Comparison of ENCODE assay signal across 1 cellular context in the genomic region with DNA sequence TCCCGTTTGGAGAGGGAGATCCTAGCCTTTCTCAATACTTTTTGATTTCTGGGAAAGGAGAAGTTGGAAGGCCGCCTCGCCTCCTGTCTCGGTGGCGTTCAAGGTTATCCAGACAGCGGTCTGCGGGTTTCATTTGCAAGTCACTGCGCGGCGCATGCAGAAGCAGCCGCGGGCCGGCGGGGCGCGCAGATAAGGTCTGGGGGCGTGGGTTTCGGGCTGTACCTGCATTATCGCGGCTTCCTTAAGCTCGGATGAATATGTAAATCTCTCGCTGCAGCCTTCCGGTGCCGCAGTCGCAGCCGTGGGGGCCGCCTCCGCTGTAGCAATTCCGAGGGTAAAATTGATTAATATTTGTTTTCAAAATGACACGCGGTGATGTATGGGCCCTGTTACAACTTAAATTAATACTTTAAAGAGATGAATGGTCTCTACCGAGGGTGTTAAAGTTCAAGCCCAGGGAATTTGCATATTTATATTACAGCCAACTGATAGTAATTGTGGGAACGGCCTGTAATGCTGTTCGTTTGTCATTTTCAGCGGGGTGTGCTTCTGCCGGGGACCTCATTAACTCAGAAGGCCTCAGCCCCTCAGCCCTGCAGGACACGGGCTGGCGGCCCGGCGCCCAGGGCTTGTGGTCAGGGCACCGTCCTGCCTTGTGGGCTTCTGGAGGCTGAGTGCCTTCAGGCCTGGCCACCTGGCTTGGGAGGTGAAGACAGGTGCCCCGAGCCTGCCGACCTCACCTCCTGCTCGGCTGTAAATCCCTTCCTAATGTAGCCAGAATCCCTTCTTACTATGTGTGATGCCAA.
TF ChIP-seq lines count a peak whose summit lies in the region.

No MANE protein-coding gene starts in this region.

TF ChIP-seq in K562, 482 proteins besides CTCF, POLR2A, EP300 and RAD21 (continued from another document and continues in another):
- no peak for TF ChIP-seq ZBTB33 (CRISPR knock-in tag; IDR thresholded peaks at IDR 0.05)
- TF ChIP-seq ZNF384 (IDR thresholded peaks at IDR 0.05; ENCODE audit: low read depth, low read length), result no peak
- no peak for TF ChIP-seq ZNF232 (CRISPR knock-in tag; IDR thresholded peaks at IDR 0.05)
- TF ChIP-seq RFX5 (IDR thresholded peaks at IDR 0.05; ENCODE audit: low read depth, low read length), result no peak
- TF ChIP-seq SREBF1 (IDR thresholded peaks at IDR 0.05; ENCODE audit: borderline replicate concordance, low read depth, low read length), result no peak
- peak; percentile 76; the same call in 1 of the 2 replicates for TF ChIP-seq CBX1 (IDR thresholded peaks at IDR 0.05; ENCODE audit: low read depth)
- TF ChIP-seq CHD2 (IDR thresholded peaks at IDR 0.05; ENCODE audit: low read depth, low read length), result peak; percentile 55; the same call in 1 of the 2 replicates
- TF ChIP-seq, protein P1, sequence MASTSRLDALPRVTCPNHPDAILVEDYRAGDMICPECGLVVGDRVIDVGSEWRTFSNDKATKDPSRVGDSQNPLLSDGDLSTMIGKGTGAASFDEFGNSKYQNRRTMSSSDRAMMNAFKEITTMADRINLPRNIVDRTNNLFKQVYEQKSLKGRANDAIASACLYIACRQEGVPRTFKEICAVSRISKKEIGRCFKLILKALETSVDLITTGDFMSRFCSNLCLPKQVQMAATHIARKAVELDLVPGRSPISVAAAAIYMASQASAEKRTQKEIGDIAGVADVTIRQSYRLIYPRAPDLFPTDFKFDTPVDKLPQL (IDR thresholded peaks at IDR 0.05; ENCODE audit: extremely low read depth, insufficient read length), result no peak
- peak; percentile 42; the same call in 1 of the 2 replicates for TF ChIP-seq FOSL1 (tag; conservative IDR thresholded peaks at IDR 0.05)
- peak; percentile 85 for TF ChIP-seq SMARCC2 (IDR thresholded peaks at IDR 0.05; ENCODE audit: low read depth)
- TF ChIP-seq, protein P2, sequence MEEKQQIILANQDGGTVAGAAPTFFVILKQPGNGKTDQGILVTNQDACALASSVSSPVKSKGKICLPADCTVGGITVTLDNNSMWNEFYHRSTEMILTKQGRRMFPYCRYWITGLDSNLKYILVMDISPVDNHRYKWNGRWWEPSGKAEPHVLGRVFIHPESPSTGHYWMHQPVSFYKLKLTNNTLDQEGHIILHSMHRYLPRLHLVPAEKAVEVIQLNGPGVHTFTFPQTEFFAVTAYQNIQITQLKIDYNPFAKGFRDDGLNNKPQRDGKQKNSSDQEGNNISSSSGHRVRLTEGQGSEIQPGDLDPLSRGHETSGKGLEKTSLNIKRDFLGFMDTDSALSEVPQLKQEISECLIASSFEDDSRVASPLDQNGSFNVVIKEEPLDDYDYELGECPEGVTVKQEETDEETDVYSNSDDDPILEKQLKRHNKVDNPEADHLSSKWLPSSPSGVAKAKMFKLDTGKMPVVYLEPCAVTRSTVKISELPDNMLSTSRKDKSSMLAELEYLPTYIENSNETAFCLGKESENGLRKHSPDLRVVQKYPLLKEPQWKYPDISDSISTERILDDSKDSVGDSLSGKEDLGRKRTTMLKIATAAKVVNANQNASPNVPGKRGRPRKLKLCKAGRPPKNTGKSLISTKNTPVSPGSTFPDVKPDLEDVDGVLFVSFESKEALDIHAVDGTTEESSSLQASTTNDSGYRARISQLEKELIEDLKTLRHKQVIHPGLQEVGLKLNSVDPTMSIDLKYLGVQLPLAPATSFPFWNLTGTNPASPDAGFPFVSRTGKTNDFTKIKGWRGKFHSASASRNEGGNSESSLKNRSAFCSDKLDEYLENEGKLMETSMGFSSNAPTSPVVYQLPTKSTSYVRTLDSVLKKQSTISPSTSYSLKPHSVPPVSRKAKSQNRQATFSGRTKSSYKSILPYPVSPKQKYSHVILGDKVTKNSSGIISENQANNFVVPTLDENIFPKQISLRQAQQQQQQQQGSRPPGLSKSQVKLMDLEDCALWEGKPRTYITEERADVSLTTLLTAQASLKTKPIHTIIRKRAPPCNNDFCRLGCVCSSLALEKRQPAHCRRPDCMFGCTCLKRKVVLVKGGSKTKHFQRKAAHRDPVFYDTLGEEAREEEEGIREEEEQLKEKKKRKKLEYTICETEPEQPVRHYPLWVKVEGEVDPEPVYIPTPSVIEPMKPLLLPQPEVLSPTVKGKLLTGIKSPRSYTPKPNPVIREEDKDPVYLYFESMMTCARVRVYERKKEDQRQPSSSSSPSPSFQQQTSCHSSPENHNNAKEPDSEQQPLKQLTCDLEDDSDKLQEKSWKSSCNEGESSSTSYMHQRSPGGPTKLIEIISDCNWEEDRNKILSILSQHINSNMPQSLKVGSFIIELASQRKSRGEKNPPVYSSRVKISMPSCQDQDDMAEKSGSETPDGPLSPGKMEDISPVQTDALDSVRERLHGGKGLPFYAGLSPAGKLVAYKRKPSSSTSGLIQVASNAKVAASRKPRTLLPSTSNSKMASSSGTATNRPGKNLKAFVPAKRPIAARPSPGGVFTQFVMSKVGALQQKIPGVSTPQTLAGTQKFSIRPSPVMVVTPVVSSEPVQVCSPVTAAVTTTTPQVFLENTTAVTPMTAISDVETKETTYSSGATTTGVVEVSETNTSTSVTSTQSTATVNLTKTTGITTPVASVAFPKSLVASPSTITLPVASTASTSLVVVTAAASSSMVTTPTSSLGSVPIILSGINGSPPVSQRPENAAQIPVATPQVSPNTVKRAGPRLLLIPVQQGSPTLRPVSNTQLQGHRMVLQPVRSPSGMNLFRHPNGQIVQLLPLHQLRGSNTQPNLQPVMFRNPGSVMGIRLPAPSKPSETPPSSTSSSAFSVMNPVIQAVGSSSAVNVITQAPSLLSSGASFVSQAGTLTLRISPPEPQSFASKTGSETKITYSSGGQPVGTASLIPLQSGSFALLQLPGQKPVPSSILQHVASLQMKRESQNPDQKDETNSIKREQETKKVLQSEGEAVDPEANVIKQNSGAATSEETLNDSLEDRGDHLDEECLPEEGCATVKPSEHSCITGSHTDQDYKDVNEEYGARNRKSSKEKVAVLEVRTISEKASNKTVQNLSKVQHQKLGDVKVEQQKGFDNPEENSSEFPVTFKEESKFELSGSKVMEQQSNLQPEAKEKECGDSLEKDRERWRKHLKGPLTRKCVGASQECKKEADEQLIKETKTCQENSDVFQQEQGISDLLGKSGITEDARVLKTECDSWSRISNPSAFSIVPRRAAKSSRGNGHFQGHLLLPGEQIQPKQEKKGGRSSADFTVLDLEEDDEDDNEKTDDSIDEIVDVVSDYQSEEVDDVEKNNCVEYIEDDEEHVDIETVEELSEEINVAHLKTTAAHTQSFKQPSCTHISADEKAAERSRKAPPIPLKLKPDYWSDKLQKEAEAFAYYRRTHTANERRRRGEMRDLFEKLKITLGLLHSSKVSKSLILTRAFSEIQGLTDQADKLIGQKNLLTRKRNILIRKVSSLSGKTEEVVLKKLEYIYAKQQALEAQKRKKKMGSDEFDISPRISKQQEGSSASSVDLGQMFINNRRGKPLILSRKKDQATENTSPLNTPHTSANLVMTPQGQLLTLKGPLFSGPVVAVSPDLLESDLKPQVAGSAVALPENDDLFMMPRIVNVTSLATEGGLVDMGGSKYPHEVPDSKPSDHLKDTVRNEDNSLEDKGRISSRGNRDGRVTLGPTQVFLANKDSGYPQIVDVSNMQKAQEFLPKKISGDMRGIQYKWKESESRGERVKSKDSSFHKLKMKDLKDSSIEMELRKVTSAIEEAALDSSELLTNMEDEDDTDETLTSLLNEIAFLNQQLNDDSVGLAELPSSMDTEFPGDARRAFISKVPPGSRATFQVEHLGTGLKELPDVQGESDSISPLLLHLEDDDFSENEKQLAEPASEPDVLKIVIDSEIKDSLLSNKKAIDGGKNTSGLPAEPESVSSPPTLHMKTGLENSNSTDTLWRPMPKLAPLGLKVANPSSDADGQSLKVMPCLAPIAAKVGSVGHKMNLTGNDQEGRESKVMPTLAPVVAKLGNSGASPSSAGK (IDR thresholded peaks at IDR 0.05), result peak; percentile 81
- TF ChIP-seq ARID1B (IDR thresholded peaks at IDR 0.05), result peak; percentile 95
- no peak for TF ChIP-seq ZSCAN32 (CRISPR knock-in tag; IDR thresholded peaks at IDR 0.05)
- peak; percentile 83 to 84 for TF ChIP-seq KDM1A (IDR thresholded peaks at IDR 0.05)
- no peak for TF ChIP-seq PURB (CRISPR knock-in tag; IDR thresholded peaks at IDR 0.05; ENCODE audit: low read depth)
- peak; percentile 92 for TF ChIP-seq GATA2 (CRISPR knock-in tag; IDR thresholded peaks at IDR 0.05)
- TF ChIP-seq ZNF408 (CRISPR knock-in tag; IDR thresholded peaks at IDR 0.05; ENCODE audit: low read depth), result no peak
- no peak for TF ChIP-seq ETV6 (IDR thresholded peaks at IDR 0.05; ENCODE audit: borderline replicate concordance in 1 of 2, low read depth in 2 of 2, low read length in 1 of 2)
- no peak for TF ChIP-seq ETV6 (CRISPR knock-in tag; IDR thresholded peaks at IDR 0.05; ENCODE audit: borderline replicate concordance)
- TF ChIP-seq ZNF76 (CRISPR knock-in tag; IDR thresholded peaks at IDR 0.05; ENCODE audit: borderline replicate concordance), result no peak
- peak; percentile 78 for TF ChIP-seq KLF16 (IDR thresholded peaks at IDR 0.05)
- no peak for TF ChIP-seq DNMT1 (IDR thresholded peaks at IDR 0.05)
- no peak for TF ChIP-seq THRB (CRISPR knock-in tag; conservative IDR thresholded peaks at IDR 0.05)
- TF ChIP-seq, protein P3, sequence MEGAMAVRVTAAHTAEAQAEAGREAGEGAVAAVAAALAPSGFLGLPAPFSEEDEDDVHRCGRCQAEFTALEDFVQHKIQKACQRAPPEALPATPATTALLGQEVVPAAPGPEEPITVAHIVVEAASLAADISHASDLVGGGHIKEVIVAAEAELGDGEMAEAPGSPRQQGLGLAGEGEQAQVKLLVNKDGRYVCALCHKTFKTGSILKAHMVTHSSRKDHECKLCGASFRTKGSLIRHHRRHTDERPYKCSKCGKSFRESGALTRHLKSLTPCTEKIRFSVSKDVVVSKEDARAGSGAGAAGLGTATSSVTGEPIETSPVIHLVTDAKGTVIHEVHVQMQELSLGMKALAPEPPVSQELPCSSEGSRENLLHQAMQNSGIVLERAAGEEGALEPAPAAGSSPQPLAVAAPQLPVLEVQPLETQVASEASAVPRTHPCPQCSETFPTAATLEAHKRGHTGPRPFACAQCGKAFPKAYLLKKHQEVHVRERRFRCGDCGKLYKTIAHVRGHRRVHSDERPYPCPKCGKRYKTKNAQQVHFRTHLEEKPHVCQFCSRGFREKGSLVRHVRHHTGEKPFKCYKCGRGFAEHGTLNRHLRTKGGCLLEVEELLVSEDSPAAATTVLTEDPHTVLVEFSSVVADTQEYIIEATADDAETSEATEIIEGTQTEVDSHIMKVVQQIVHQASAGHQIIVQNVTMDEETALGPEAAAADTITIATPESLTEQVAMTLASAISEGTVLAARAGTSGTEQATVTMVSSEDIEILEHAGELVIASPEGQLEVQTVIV (CRISPR knock-in tag; IDR thresholded peaks at IDR 0.05; ENCODE audit: borderline replicate concordance), result no peak
- TF ChIP-seq TAF15 (IDR thresholded peaks at IDR 0.05; ENCODE audit: low read depth, low read length), result no peak
- no peak for TF ChIP-seq CREB5 (CRISPR knock-in tag; IDR thresholded peaks at IDR 0.05)
- peak; percentile 86 for TF ChIP-seq POLR2AphosphoS5 (IDR thresholded peaks at IDR 0.05; ENCODE audit: control insufficient read depth, insufficient read depth, low read depth, low read length)
- no peak for TF ChIP-seq NCOA6 (IDR thresholded peaks at IDR 0.05)
- TF ChIP-seq NFIX (CRISPR knock-in tag; IDR thresholded peaks at IDR 0.05; ENCODE audit: low read depth), result no peak
- peak; percentile 63 for TF ChIP-seq NBN (IDR thresholded peaks at IDR 0.05; ENCODE audit: low read depth)
- TF ChIP-seq NR0B1 (IDR thresholded peaks at IDR 0.05; ENCODE audit: partially characterized antibody), result no peak
- no peak for TF ChIP-seq MXI1 (IDR thresholded peaks at IDR 0.05; ENCODE audit: low read depth, low read length)
- no peak for TF ChIP-seq KLF6 (CRISPR knock-in tag; IDR thresholded peaks at IDR 0.05; ENCODE audit: borderline replicate concordance)
- no peak for TF ChIP-seq MCM5 (IDR thresholded peaks at IDR 0.05; ENCODE audit: low read depth)
- TF ChIP-seq MYNN (IDR thresholded peaks at IDR 0.05), result peak; percentile 69; the same call in 1 of the 2 replicates
- TF ChIP-seq MYNN (CRISPR knock-in tag; IDR thresholded peaks at IDR 0.05), result no peak
- no peak for TF ChIP-seq TFAM (CRISPR knock-in tag; conservative IDR thresholded peaks at IDR 0.05)
- peak; percentile 83 for TF ChIP-seq RB1 (IDR thresholded peaks at IDR 0.05; ENCODE audit: low read depth)
- TF ChIP-seq CSDE1 (IDR thresholded peaks at IDR 0.05), result no peak
- TF ChIP-seq ZNF766 (CRISPR knock-in tag; conservative IDR thresholded peaks at IDR 0.05), result peak; percentile 78
